In the genomic region with DNA sequence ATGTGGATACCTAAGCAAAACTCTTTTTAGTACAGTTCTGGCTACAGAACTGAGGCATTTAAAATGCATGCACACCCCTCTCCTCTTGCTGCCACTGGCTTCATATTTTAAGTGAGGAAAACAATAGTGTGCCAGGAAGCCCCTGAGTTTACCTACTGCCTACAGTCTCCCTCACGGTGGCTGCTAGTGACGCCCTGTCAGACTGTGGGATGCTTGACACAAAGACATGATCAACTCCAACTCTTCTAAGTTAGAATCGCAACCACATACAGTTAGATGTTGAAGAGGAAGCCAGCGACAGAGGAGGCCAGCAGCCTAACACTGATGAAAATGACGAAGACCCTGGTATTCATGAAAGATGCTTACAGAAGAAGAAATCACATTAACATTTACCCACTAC, we compare ENCODE assay signal across 8 cellular contexts. TPM values are rescaled to one million over a fixed set of nuclear protein-coding genes. Genes with fewer than 3 reads are reported as not detected.
A peak's percentile ranks its signal among the peaks of the same experiment; 100 is the strongest.
DNase-seq lines count a peak whose midpoint lies in the region; ATAC-seq and TF ChIP-seq lines count a peak whose summit lies in the region.

No MANE protein-coding gene starts in this region.

- ATAC-seq in omental fat pad (ENCODE audit: low FRiP score) (no peak), HG02938 (IDR thresholded peaks at IDR 0.05; ENCODE audit: unreplicated experiment) (no peak)

- H3K27ac ChIP-seq in RWPE1, result 0 out of 2 replicates have a peak overlapping the region, but pooled peaks have one; percentile 11

- H3K9me3 Mint-ChIP-seq in progenitor cell of endocrine pancreas (ENCODE audit: low read depth), result no peaks in the 10 kb centered on the region

- H3K36me3 Mint-ChIP-seq in progenitor cell of endocrine pancreas (ENCODE audit: insufficient read depth), result peaks cover 1% of the 10 kb centered on the region

- H3K27ac Mint-ChIP-seq in progenitor cell of endocrine pancreas, result peak overlapping the region; percentile 93

- TF ChIP-seq CTCF in GM06990 (IDR thresholded peaks at IDR 0.05; ENCODE audit: insufficient read depth, low read length, poor library complexity, severe bottlenecking) (no peak), RWPE1 (conservative IDR thresholded peaks at IDR 0.05; ENCODE audit: low read depth) (no peak), epithelial cell of proximal tubule (conservative IDR thresholded peaks at IDR 0.05; ENCODE audit: low read depth, low read length) (no peak), progenitor cell of endocrine pancreas (IDR thresholded peaks at IDR 0.05; ENCODE audit: unreplicated experiment) (no peak), omental fat pad (IDR thresholded peaks at IDR 0.05) (no peak)

- POLR2A ChIA-PET in RWPE1 (lab: Yijun Ruan, JAX; ENCODE audit: low non-redundant PET), result no interaction called here

- no peaks in the 10 kb centered on the region for H3K27me3 Mint-ChIP-seq in progenitor cell of endocrine pancreas

- CTCF ChIA-PET in RWPE1 (lab: Yijun Ruan, JAX), result no interaction called here

- peaks cover 12% of the 10 kb centered on the region for H3K36me3 ChIP-seq in GM06990 (ENCODE audit: control insufficient read depth, insufficient read depth, low read length)

- peak overlapping the region; percentile 83 for H3K4me3 ChIP-seq in GM06990 (replicated peaks; ENCODE audit: low read depth, low read length)
- H3K4me3 ChIP-seq in epithelial cell of proximal tubule (ENCODE audit: low read depth, low read length), result peak overlapping the region; percentile 71

- H3K27me3 ChIP-seq in GM06990 (replicated peaks; ENCODE audit: control insufficient read depth, insufficient read depth, low read length), result no peaks in the 10 kb centered on the region; the same call in 1 of the 2 replicates

- H3K4me1 Mint-ChIP-seq in progenitor cell of endocrine pancreas (ENCODE audit: low read depth), result peaks cover 25% of the 10 kb centered on the region

- DNase-seq in GM06990 (ENCODE audit: extremely low read depth, insufficient read length), result no peak
- DNase-seq in RWPE1 (ENCODE audit: low spot score), result no peak
- DNase-seq in epithelial cell of proximal tubule (ENCODE audit: low read depth), result no peak
- DNase-seq in progenitor cell of endocrine pancreas (ENCODE audit: low spot score, unreplicated experiment), result no peak
- DNase-seq in omental fat pad (ENCODE audit: low spot score), result no peak
- DNase-seq in anterior cingulate cortex (lab: John Stamatoyannopoulos, UW), result no peak
- DNase-seq in OCI-M2 (lab: John Stamatoyannopoulos, UW; ENCODE audit: unreplicated experiment), result no peak

- H3K4me3 Mint-ChIP-seq in progenitor cell of endocrine pancreas (ENCODE audit: low read depth), result peak overlapping the region; percentile 96

RNA-seq across cellular contexts. Expression of a gene that starts 1.3 kb away (rescaled TPM):
- 36.4 and 41.7 TPM in 2 replicates for total RNA-seq in epithelial cell of proximal tubule
- 76.1 and 78.8 TPM in 2 replicates for total RNA-seq in progenitor cell of endocrine pancreas
- total RNA-seq in omental fat pad, result 10 to 100 TPM; 45.6 to 64.8 (median 56.5) TPM

RNA-seq across cellular contexts. Expression of a gene that starts 41.9 kb away (rescaled TPM):
- total RNA-seq in epithelial cell of proximal tubule (20.3 and 21.1 TPM in 2 replicates), progenitor cell of endocrine pancreas (25.1 and 26.2 TPM in 2 replicates), omental fat pad (10 to 100 TPM in 1 of 4 donors, 1 to 10 TPM in 3; 5.4 to 13.1 (median 8.3) TPM)
